In genomic region chr19:46654621-46655152, GRCh38 we compare ENCODE assay signal across 1 cellular context.
TF ChIP-seq lines count a peak whose summit lies in the region.

No MANE protein-coding gene starts in this region.

TF ChIP-seq in H1, 55 proteins besides CTCF, POLR2A, EP300 and RAD21:
- TF ChIP-seq SRF (IDR thresholded peaks at IDR 0.05; ENCODE audit: low read depth, low read length) = peak; percentile 73
- no peak for TF ChIP-seq FOSL1 (IDR thresholded peaks at IDR 0.05; ENCODE audit: insufficient read depth, low read depth, low read length)
